In the genomic region with DNA sequence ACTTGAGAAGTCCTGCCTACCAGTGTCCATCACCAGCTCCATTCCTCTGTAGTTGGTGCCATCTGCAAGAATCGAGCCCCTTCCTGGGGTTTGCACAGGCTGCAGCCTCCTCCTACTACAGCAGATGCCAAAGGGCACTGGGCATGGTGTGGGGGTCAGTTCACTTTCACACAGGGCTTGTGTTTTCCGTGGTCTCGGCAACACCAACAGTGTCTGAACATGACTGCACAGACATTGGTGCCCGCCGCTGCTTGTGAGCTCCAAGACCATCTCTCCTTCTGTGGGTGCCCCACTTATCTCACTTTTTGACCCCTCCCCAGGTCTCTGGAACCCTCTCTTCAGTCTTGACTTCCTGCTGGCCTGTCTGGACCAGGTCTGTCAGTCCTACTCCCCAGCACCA, we compare ENCODE assay signal across 1 cellular context.
TF ChIP-seq lines count a peak whose summit lies in the region.

No MANE protein-coding gene starts in this region.

TF ChIP-seq in HCT116, 20 proteins besides CTCF, POLR2A, EP300 and RAD21:
- TF ChIP-seq SIN3A (IDR thresholded peaks at IDR 0.05; ENCODE audit: low read depth) (no peak), YY1 (IDR thresholded peaks at IDR 0.05; ENCODE audit: extremely low read depth, insufficient replicate concordance, low read depth, low read length) (no peak), ZNF274 (IDR thresholded peaks at IDR 0.05; ENCODE audit: low read depth, low read length) (no peak), ZBTB33 (IDR thresholded peaks at IDR 0.05; ENCODE audit: extremely low read depth, insufficient replicate concordance, low read length) (no peak), EZH2 (IDR thresholded peaks at IDR 0.05) (no peak), SP1 (IDR thresholded peaks at IDR 0.05; ENCODE audit: low read depth) (no peak), ELF1 (IDR thresholded peaks at IDR 0.05; ENCODE audit: borderline replicate concordance, low read depth) (no peak), ZFX (IDR thresholded peaks at IDR 0.05) (no peak), EZH2phosphoT487 (IDR thresholded peaks at IDR 0.05; ENCODE audit: borderline replicate concordance) (no peak), JUND (IDR thresholded peaks at IDR 0.05) (no peak), POLR2AphosphoS5 (IDR thresholded peaks at IDR 0.05; ENCODE audit: low read depth, low read length) (no peak), SRF (IDR thresholded peaks at IDR 0.05; ENCODE audit: low read depth) (no peak), FOSL1 (IDR thresholded peaks at IDR 0.05; ENCODE audit: low read depth) (no peak)
TF ChIP-seq in HCT116: peak in this region for 0.
